Comparison of ENCODE assay signal across 8 cellular contexts in the genomic region with DNA sequence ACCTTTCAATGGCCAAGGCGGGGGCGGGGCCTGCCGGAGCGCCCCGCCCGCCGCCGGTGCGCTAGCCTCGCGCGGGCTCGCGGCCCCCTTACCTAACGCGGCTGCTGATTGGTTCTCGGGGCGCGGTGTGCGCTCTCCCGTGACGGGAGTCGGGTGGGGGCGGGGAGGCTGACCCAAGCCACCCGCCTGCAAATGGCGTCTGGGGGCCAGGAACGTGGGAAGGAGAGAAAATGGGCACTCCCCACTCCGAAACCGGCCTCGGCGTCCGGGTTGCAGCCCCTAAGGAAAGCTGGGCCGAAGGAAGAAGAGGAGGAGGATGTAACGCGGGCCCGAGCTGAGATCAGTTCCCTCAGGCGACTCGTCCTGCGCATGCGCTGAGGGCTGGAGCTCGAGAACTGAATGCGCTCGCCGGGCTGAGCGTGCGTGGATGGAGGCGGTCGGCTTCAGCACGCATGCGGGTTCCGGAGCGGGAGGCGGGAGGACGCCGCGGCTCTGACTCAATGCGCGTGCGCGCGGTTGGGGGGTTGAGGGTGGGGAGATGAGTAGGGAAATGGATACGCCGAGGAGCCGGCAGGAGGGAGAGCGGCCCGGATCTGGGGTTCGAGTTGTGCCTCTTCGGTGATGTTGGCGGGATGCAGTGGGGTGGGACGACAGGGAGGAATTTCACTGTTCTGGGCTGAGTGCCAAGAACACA. TPM values are rescaled to one million over a fixed set of nuclear protein-coding genes. Genes with fewer than 3 reads are reported as not detected.
DNase-seq lines count a peak whose midpoint lies in the region; ATAC-seq and TF ChIP-seq lines count a peak whose summit lies in the region.

A gene with protein sequence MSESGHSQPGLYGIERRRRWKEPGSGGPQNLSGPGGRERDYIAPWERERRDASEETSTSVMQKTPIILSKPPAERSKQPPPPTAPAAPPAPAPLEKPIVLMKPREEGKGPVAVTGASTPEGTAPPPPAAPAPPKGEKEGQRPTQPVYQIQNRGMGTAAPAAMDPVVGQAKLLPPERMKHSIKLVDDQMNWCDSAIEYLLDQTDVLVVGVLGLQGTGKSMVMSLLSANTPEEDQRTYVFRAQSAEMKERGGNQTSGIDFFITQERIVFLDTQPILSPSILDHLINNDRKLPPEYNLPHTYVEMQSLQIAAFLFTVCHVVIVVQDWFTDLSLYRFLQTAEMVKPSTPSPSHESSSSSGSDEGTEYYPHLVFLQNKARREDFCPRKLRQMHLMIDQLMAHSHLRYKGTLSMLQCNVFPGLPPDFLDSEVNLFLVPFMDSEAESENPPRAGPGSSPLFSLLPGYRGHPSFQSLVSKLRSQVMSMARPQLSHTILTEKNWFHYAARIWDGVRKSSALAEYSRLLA (minus strand): TSS at position 401 of the 694 bp plus-strand sequence. CDS start 4,221 bp downstream, outside the sequence.

- ATAC-seq in GM18499 (IDR thresholded peaks at IDR 0.05; ENCODE audit: insufficient read depth, unreplicated experiment): peak; percentile 30
- peak; percentile 56 for ATAC-seq in HG02943 (IDR thresholded peaks at IDR 0.05; ENCODE audit: low read depth, unreplicated experiment)
- ATAC-seq in psoas muscle: peak; percentile 93 to 96 (median 94)

- WGBS in psoas muscle, 3 donors: 0% methylated on average over 59 to 70 of the region's 70 CpGs
- WGBS in urinary bladder: under 1% methylated on average over 70 of the region's 70 CpGs

- no peaks in the 10 kb centered on the region for H3K9me3 ChIP-seq in right atrium auricular region
- no peaks in the 10 kb centered on the region for H3K9me3 ChIP-seq in psoas muscle

- H3K27me3 ChIP-seq in right atrium auricular region (no peaks in the 10 kb centered on the region), psoas muscle (ENCODE audit: insufficient read depth in 3 of 3, low read length in 2 of 3) (no peaks in the 10 kb centered on the region)

- intact Hi-C loops in psoas muscle (cut with DNase I): no loop called here

- H3K36me3 ChIP-seq in right atrium auricular region (peaks cover 11% of the 10 kb centered on the region), psoas muscle (ENCODE audit: insufficient read depth in 1 of 2, low read depth in 1 of 2) (peaks cover 0 to 25% of the 10 kb centered on the region in 2 donors), urinary bladder (ENCODE audit: insufficient read depth) (no peaks in the 10 kb centered on the region)

- DNase-seq in NCI-H187 treated with DMSO at 0.1 percent for 48 hours (lab: John Stamatoyannopoulos, UW) (peak; percentile 79), T-helper 2 cell (peak; percentile 97 to 99 (median 98)), right atrium auricular region (ENCODE audit: low spot score) (peak; percentile 97), psoas muscle (peak; percentile 99)

- TF ChIP-seq CTCF in right atrium auricular region (IDR thresholded peaks at IDR 0.05) (no peak), psoas muscle (IDR thresholded peaks at IDR 0.05) (no peak)

- H3K4me3 ChIP-seq in right atrium auricular region: peak within 1 kb of the TSS; percentile 63 to 75
- H3K4me3 ChIP-seq in psoas muscle: peak within 1 kb of the TSS; percentile 83
- peak within 1 kb of the TSS; percentile 46 for H3K4me3 ChIP-seq in urinary bladder (ENCODE audit: low read depth, low read length)

- H3K4me1 ChIP-seq in right atrium auricular region: peaks cover 0 to 31% of the 10 kb centered on the region in 2 donors
- H3K4me1 ChIP-seq in psoas muscle: peaks cover 20% of the 10 kb centered on the region
- H3K4me1 ChIP-seq in urinary bladder (ENCODE audit: insufficient read depth): peaks cover 3% of the 10 kb centered on the region

- H3K27ac ChIP-seq in angular gyrus (ENCODE audit: low read depth, low read length) (peak within 1 kb of the TSS; percentile 98), right atrium auricular region (peak within 1 kb of the TSS; percentile 99), psoas muscle (peak within 1 kb of the TSS; percentile 99), urinary bladder (ENCODE audit: low read depth) (peak within 1 kb of the TSS; percentile 98)

RNA-seq across cellular contexts. Expression of the gene that starts here (rescaled TPM):
- 10 to 100 TPM in 1 of 2 donors, 1 to 10 TPM in 1; 8.0 to 11.0 TPM for total RNA-seq in right atrium auricular region
- 10 to 100 TPM; 11.6 to 27.1 (median 15.1) TPM for total RNA-seq in psoas muscle
- 10 to 100 TPM; 10.1 to 29.1 (median 13.7) TPM for polyA plus RNA-seq in psoas muscle
- 12.5 TPM for total RNA-seq in urinary bladder
- polyA plus RNA-seq in urinary bladder: 29.6 TPM

Comparison
In these comparisons a context has a peak if more than half of its experiments do, and no peak if none do; other contexts are left out.
1. Peak in every context shown above with its lines: DNase-seq, ATAC-seq, H3K4me3 ChIP-seq and H3K27ac ChIP-seq.
2. ATAC-seq: peak in every context shown above with its lines; median percentile 94 in psoas muscle; 56 in HG02943; 30 in GM18499.